In genomic region chr6:149927025-149927424, GRCh38 we compare ENCODE assay signal across 14 cellular contexts. TPM values are rescaled to one million over a fixed set of nuclear protein-coding genes. Genes with fewer than 3 reads are reported as not detected.
"Had no signal": no experiment of that assay in that cellular context is flagged by ENCODE, and none has a peak within 500 bp of the region (broad histone marks: within the 10 kb centered on the region; RNA-seq: fewer than 3 reads in every experiment).

No MANE protein-coding gene starts in this region.

RNA-seq across cellular contexts. Expression of gene RAET1G, which starts 4.1 kb away (rescaled TPM):
- total RNA-seq: activated naive CD4-positive, alpha-beta T cell treated with anti-CD3 and anti-CD28 coated beads for 36 hours; activated naive CD4-positive, alpha-beta T cell treated with anti-CD3 and anti-CD28 coated beads, Interleukin-2, amount 50 U/mL, for 72 hours; activated naive CD8-positive, alpha-beta T cell treated with anti-CD3 and anti-CD28 coated beads for 36 hours; activated naive CD8-positive, alpha-beta T cell treated with anti-CD3 and anti-CD28 coated beads, Interleukin-2, amount 10 ng/mL, durations not matched to agents 7 days and 5 days; activated T-cell treated with anti-CD3 and anti-CD28 coated beads, Interleukin-2, amount 50 U/mL, for 4 hours; activated T-cell treated with anti-CD3 and anti-CD28 coated beads, Interleukin-2, amount 50 U/mL, for 72 hours; activated T-helper 17 cell treated with anti-CD3 and anti-CD28 coated beads, Interleukin-2, amount 50 U/mL, for 72 hours; activated T-helper 2 cell treated with anti-CD3 and anti-CD28 coated beads, Interferon-gamma antibody, Interleukin-2, Interleukin-4, amounts not matched to agents 10 μg/mL and 5 μg/mL and 100 μg/mL, durations not matched to agents 14 hours and 24 hours and 36 hours; ascending aorta; astrocyte; body of pancreas; cardiac muscle cell had no signal
- polyA plus RNA-seq: cardiac muscle cell had no signal

RNA-seq across cellular contexts. Expression of gene ULBP2, which starts 14.8 kb away (rescaled TPM):
- total RNA-seq: activated T-helper 17 cell treated with anti-CD3 and anti-CD28 coated beads, Interleukin-2, amount 50 U/mL, for 72 hours; ascending aorta; cardiac muscle cell had no signal
- polyA plus RNA-seq: cardiac muscle cell had no signal

RNA-seq across cellular contexts. Expression of gene RAET1E, which starts 29.1 kb away (rescaled TPM):
- total RNA-seq: activated naive CD4-positive, alpha-beta T cell treated with anti-CD3 and anti-CD28 coated beads for 36 hours; activated naive CD8-positive, alpha-beta T cell treated with anti-CD3 and anti-CD28 coated beads for 36 hours; activated naive CD8-positive, alpha-beta T cell treated with anti-CD3 and anti-CD28 coated beads, Interleukin-2, amount 10 ng/mL, durations not matched to agents 7 days and 5 days; activated T-cell treated with anti-CD3 and anti-CD28 coated beads, Interleukin-2, amount 50 U/mL, for 4 hours; activated T-cell treated with anti-CD3 and anti-CD28 coated beads, Interleukin-2, amount 50 U/mL, for 72 hours; activated T-helper 1 cell treated with anti-CD3 and anti-CD28 coated beads, Interleukin-12 subunit alpha, Interleukin-12 subunit beta, Interleukin-2, Interleukin-4 antibody, amounts not matched to agents 30 ng/mL and 10 ng/mL and 1 ng/mL, durations not matched to agents 14 hours and 24 hours and 36 hours; activated T-helper 2 cell treated with anti-CD3 and anti-CD28 coated beads, Interferon-gamma antibody, Interleukin-2, Interleukin-4, amounts not matched to agents 10 μg/mL and 5 μg/mL and 100 μg/mL, durations not matched to agents 14 hours and 24 hours and 36 hours; ascending aorta; astrocyte; body of pancreas; cardiac muscle cell; cardiac septum had no signal
- polyA plus RNA-seq: cardiac muscle cell had no signal

RNA-seq across cellular contexts. Expression of gene ULBP1, which starts 36.7 kb away (rescaled TPM):
- total RNA-seq: body of pancreas, cardiac muscle cell had no signal
- polyA plus RNA-seq: cardiac muscle cell had no signal
